In genomic region chr4:12265554-12265953, GRCh38 we compare ENCODE assay signal across 1 cellular context.
TF ChIP-seq lines count a peak whose summit lies in the region.

No MANE protein-coding gene starts in this region.

TF ChIP-seq in HepG2, 621 proteins besides CTCF, POLR2A, EP300 and RAD21 (continued from another document):
- TF ChIP-seq ZNF414 (CRISPR knock-in tag; IDR thresholded peaks at IDR 0.05) (no peak), HNRNPK (IDR thresholded peaks at IDR 0.05; ENCODE audit: low read depth, low read length, poor library complexity, severe bottlenecking) (peak; percentile 91)
